29 cellular contexts compared by ENCODE assay signal in the genomic region with DNA sequence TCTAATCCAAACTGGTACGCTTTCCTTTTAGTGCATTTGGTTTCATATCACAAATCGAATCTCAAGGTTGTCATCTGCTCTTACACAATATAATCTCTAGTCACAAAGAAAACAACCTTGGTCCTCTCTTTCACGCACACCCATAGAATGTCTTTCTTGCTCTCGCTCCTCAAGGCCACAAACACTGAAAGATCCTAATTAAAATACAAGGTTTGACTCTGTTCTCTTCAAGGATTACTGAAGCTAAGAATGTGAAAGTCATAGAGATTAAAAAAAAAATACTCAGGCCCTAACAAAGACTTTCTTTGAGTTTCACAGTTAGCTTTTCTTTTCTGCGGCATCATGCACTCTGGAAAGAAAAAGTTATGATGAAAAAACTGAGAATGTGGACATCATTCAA.
"Had no signal": no experiment of that assay in that cellular context is flagged by ENCODE, and none has a peak within 500 bp of the region (broad histone marks: within the 10 kb centered on the region; RNA-seq: fewer than 3 reads in every experiment).

No MANE protein-coding gene starts in this region.

- H3K4me3 ChIP-seq: ascending aorta, breast epithelium, cardiac muscle cell, colonic mucosa, esophagus squamous epithelium had no signal

- H3K27ac Mint-ChIP-seq: activated CD4-positive, alpha-beta memory T cell treated with anti-CD3 and anti-CD28 coated beads, Interleukin-2, amount 10 ng/mL, durations not matched to agents 7 days and 5 days; activated CD4-positive, alpha-beta T cell treated with anti-CD3 and anti-CD28 coated beads, Interleukin-2, amount 10 ng/mL, durations not matched to agents 7 days and 5 days; activated naive CD4-positive, alpha-beta T cell treated with anti-CD3 and anti-CD28 coated beads, Interleukin-2, amount 10 ng/mL, durations not matched to agents 7 days and 5 days; activated naive CD4-positive, alpha-beta T cell treated with anti-CD3 and anti-CD28 coated beads, Interleukin-2, amount 50 U/mL, for 72 hours; activated naive CD8-positive, alpha-beta T cell treated with anti-CD3 and anti-CD28 coated beads, Interleukin-2, amount 10 ng/mL, durations not matched to agents 7 days and 5 days; activated T-cell treated with anti-CD3 and anti-CD28 coated beads, Interleukin-2, amount 50 U/mL, for 24 hours; activated T-cell treated with anti-CD3 and anti-CD28 coated beads, Interleukin-2, amount 50 U/mL, for 72 hours; endodermal cell; T-helper 17 cell; WTC11 had no signal

- H3K4me1 ChIP-seq: ascending aorta, breast epithelium, colonic mucosa, esophagus squamous epithelium had no signal

- H3K4me1 Mint-ChIP-seq: activated CD4-positive, alpha-beta memory T cell treated with anti-CD3 and anti-CD28 coated beads, Interleukin-2, amount 10 ng/mL, durations not matched to agents 7 days and 5 days; activated CD4-positive, alpha-beta T cell treated with anti-CD3 and anti-CD28 coated beads, Interleukin-2, amount 10 ng/mL, durations not matched to agents 7 days and 5 days; activated naive CD4-positive, alpha-beta T cell treated with anti-CD3 and anti-CD28 coated beads, Interleukin-2, amount 10 ng/mL, durations not matched to agents 7 days and 5 days; activated naive CD8-positive, alpha-beta T cell treated with anti-CD3 and anti-CD28 coated beads, Interleukin-2, amount 10 ng/mL, durations not matched to agents 7 days and 5 days; endodermal cell; T-helper 17 cell; WTC11 had no signal

- H3K27me3 Mint-ChIP-seq: activated CD4-positive, alpha-beta memory T cell treated with anti-CD3 and anti-CD28 coated beads, Interleukin-2, amount 10 ng/mL, durations not matched to agents 7 days and 5 days; activated CD4-positive, alpha-beta T cell treated with anti-CD3 and anti-CD28 coated beads, Interleukin-2, amount 10 ng/mL, durations not matched to agents 7 days and 5 days; activated naive CD4-positive, alpha-beta T cell treated with anti-CD3 and anti-CD28 coated beads, Interleukin-2, amount 10 ng/mL, durations not matched to agents 7 days and 5 days; activated naive CD8-positive, alpha-beta T cell treated with anti-CD3 and anti-CD28 coated beads, Interleukin-2, amount 10 ng/mL, durations not matched to agents 7 days and 5 days; activated T-cell treated with anti-CD3 and anti-CD28 coated beads, Interleukin-2, amount 50 U/mL, for 24 hours; T-helper 17 cell had no signal

- H3K4me3 Mint-ChIP-seq: activated CD4-positive, alpha-beta memory T cell treated with anti-CD3 and anti-CD28 coated beads, Interleukin-2, amount 10 ng/mL, durations not matched to agents 7 days and 5 days; activated CD4-positive, alpha-beta T cell treated with anti-CD3 and anti-CD28 coated beads, Interleukin-2, amount 10 ng/mL, durations not matched to agents 7 days and 5 days; activated naive CD4-positive, alpha-beta T cell treated with anti-CD3 and anti-CD28 coated beads, Interleukin-2, amount 10 ng/mL, durations not matched to agents 7 days and 5 days; activated naive CD8-positive, alpha-beta T cell treated with anti-CD3 and anti-CD28 coated beads, Interleukin-2, amount 10 ng/mL, durations not matched to agents 7 days and 5 days; activated T-cell treated with anti-CD3 and anti-CD28 coated beads, Interleukin-2, amount 50 U/mL, for 24 hours; activated T-cell treated with anti-CD3 and anti-CD28 coated beads, Interleukin-2, amount 50 U/mL, for 72 hours; brain; endodermal cell; T-helper 17 cell; WTC11 had no signal

- H3K36me3 ChIP-seq: ascending aorta, breast epithelium, cardiac muscle cell, colonic mucosa, esophagus squamous epithelium had no signal

- H3K36me3 Mint-ChIP-seq: activated naive CD4-positive, alpha-beta T cell treated with anti-CD3 and anti-CD28 coated beads, Interleukin-2, amount 10 ng/mL, durations not matched to agents 7 days and 5 days; activated naive CD8-positive, alpha-beta T cell treated with anti-CD3 and anti-CD28 coated beads, Interleukin-2, amount 10 ng/mL, durations not matched to agents 7 days and 5 days had no signal

- H3K27me3 ChIP-seq: ascending aorta, breast epithelium, cardiac muscle cell, colonic mucosa, esophagus squamous epithelium had no signal

- H3K27ac ChIP-seq: ascending aorta, breast epithelium, cardiac muscle cell, colonic mucosa, esophagus squamous epithelium, VCaP had no signal

- ATAC-seq: activated naive CD4-positive, alpha-beta T cell treated with anti-CD3 and anti-CD28 coated beads, Interleukin-2, amount 50 U/mL, for 72 hours; activated T-cell treated with anti-CD3 and anti-CD28 coated beads, Interleukin-2, amount 50 U/mL, for 72 hours; T-helper 17 cell; WTC11 had no signal

- H3K9me3 ChIP-seq: colonic mucosa had no signal

- DNase-seq: activated CD4-positive, alpha-beta memory T cell treated with anti-CD3 and anti-CD28 coated beads, Interleukin-2, amount 10 ng/mL, durations not matched to agents 7 days and 5 days; activated CD4-positive, alpha-beta T cell treated with anti-CD3 and anti-CD28 coated beads for 1 hour; activated CD4-positive, alpha-beta T cell treated with anti-CD3 and anti-CD28 coated beads for 4 hours; activated CD4-positive, alpha-beta T cell treated with anti-CD3 and anti-CD28 coated beads, Interleukin-2, amount 10 ng/mL, durations not matched to agents 7 days and 5 days; activated CD4-positive, alpha-beta T cell treated with anti-CD3 and anti-CD28 coated beads, Interleukin-2, amount 50 U/mL, for 4 hours; activated CD8-positive, alpha-beta memory T cell treated with anti-CD3 and anti-CD28 coated beads, Interleukin-2, amount 50 U/mL, for 48 hours; activated gamma-delta T cell; activated naive CD4-positive, alpha-beta T cell; activated naive CD4-positive, alpha-beta T cell treated with anti-CD3 and anti-CD28 coated beads, Interleukin-2, amount 10 ng/mL, durations not matched to agents 7 days and 5 days; activated naive CD8-positive, alpha-beta T cell treated with anti-CD3 and anti-CD28 coated beads, Interleukin-2, amount 10 ng/mL, durations not matched to agents 7 days and 5 days; activated T-cell treated with anti-CD3 and anti-CD28 coated beads for 4 hours; activated T-cell treated with anti-CD3 and anti-CD28 coated beads, Interleukin-2, amount 50 U/mL, for 24 hours; activated T-cell treated with anti-CD3 and anti-CD28 coated beads, Interleukin-2, amount 50 U/mL, for 72 hours; central memory CD4-positive, alpha-beta T cell; cerebellar nuclear complex; colonic mucosa; effector memory CD4-positive, alpha-beta T cell; endodermal cell; esophagus squamous epithelium; head of caudate nucleus; hippocampal formation; T-helper 17 cell had no signal
